In the genomic region with DNA sequence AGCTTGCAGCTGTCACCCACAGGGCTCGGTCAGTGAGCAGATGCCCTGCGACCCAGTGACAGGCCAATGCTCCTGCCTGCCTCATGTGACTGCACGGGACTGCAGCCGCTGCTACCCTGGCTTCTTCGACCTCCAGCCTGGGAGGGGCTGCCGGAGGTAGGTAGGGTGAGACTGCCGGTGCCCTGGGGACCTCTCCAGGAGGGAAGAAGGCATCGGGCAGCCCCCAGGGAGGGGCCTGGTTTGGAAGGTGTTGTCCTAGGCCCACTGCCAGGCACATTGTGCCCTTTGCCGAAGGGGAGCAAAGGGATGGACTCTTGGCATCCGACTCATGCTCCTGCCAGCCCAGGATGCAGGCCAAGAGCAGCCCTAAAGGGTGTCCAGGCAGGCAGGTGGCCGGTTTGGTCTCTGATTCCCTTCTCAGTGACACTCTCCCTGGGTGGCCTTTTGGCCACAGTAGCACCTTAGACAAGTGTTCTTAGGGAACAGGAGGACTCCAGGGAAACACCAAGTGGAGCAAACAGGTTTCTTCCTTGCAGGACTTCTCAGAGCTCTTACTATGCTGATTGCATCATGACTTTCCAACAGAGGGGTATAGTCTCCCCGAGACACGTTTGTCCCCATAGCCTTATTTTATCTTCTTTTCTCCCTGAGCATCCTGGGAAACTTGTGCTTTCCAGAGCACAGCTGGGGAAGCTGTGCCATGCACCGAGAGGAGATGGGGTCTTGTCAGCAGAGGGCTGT, we compare ENCODE assay signal across 31 cellular contexts. TPM values are rescaled to one million over a fixed set of nuclear protein-coding genes. Genes with fewer than 3 reads are reported as not detected.
"Had no signal": no experiment of that assay in that cellular context is flagged by ENCODE, and none has a peak within 500 bp of the region (broad histone marks: within the 10 kb centered on the region; RNA-seq: fewer than 3 reads in every experiment).

No MANE protein-coding gene starts in this region.

- H3K4me3 ChIP-seq: adrenal gland, body of pancreas, coronary artery, dorsolateral prefrontal cortex, gastroesophageal sphincter, left lung, upper lobe of left lung, vagina had no signal

- H3K27ac Mint-ChIP-seq: activated naive CD4-positive, alpha-beta T cell treated with anti-CD3 and anti-CD28 coated beads for 36 hours; activated naive CD8-positive, alpha-beta T cell treated with anti-CD3 and anti-CD28 coated beads for 36 hours; activated T-helper 1 cell treated with anti-CD3 and anti-CD28 coated beads, Interleukin-12 subunit alpha, Interleukin-12 subunit beta, Interleukin-2, Interleukin-4 antibody, amounts not matched to agents 30 ng/mL and 10 ng/mL and 1 ng/mL, durations not matched to agents 14 hours and 24 hours and 36 hours; immature natural killer cell; naive thymus-derived CD4-positive, alpha-beta T cell; stimulated activated memory B cell treated with anti-CD40 and anti-IgM and Interleukin-4, amounts not matched to agents 10 μg/mL and 1 μg/mL and 100 μg/mL, for 72 hours; stimulated activated naive CD8-positive, alpha-beta T cell treated with anti-CD3 and anti-CD28 coated beads, Interleukin-15, amount 100 ng/mL, for 72 hours; T-cell had no signal

- H3K27me3 ChIP-seq: adrenal gland, body of pancreas, upper lobe of left lung, vagina had no signal

- H3K4me3 Mint-ChIP-seq: activated naive CD4-positive, alpha-beta T cell treated with anti-CD3 and anti-CD28 coated beads for 36 hours; activated naive CD8-positive, alpha-beta T cell treated with anti-CD3 and anti-CD28 coated beads for 36 hours; activated T-helper 1 cell treated with anti-CD3 and anti-CD28 coated beads, Interleukin-12 subunit alpha, Interleukin-12 subunit beta, Interleukin-2, Interleukin-4 antibody, amounts not matched to agents 30 ng/mL and 10 ng/mL and 1 ng/mL, durations not matched to agents 14 hours and 24 hours and 36 hours; immature natural killer cell; naive thymus-derived CD4-positive, alpha-beta T cell; neural crest cell; stimulated activated memory B cell treated with anti-CD40 and anti-IgM and Interleukin-4, amounts not matched to agents 10 μg/mL and 1 μg/mL and 100 μg/mL, for 72 hours; stimulated activated naive CD8-positive, alpha-beta T cell treated with anti-CD3 and anti-CD28 coated beads, Interleukin-15, amount 100 ng/mL, for 72 hours; T-cell had no signal

- DNase-seq: activated CD4-positive, alpha-beta T cell treated with anti-CD3 and anti-CD28 coated beads for 4 hours; activated CD4-positive, alpha-beta T cell treated with anti-CD3 and anti-CD28 coated beads, Interleukin-2, amount 50 U/mL, for 48 hours; activated CD8-positive, alpha-beta memory T cell treated with anti-CD3 and anti-CD28 coated beads for 24 hours; activated effector memory CD4-positive, alpha-beta T cell treated with anti-CD3 and anti-CD28 coated beads, Interleukin-2, amount 50 U/mL, for 16 hours; activated naive CD4-positive, alpha-beta T cell treated with anti-CD3 and anti-CD28 coated beads for 36 hours; activated naive CD8-positive, alpha-beta T cell treated with anti-CD3 and anti-CD28 coated beads for 36 hours; adrenal gland; aorta; body of pancreas; dorsolateral prefrontal cortex; effector memory CD4-positive, alpha-beta T cell; erythroblast; hypothalamus; immature natural killer cell; left lung; mammary epithelial cell; naive thymus-derived CD4-positive, alpha-beta T cell; posterior cingulate gyrus; small intestine; stimulated activated CD4-positive, alpha-beta T cell treated with anti-CD3 and anti-CD28 coated beads, Interleukin-4, amount 100 ng/mL, for 24 hours; stimulated activated naive CD8-positive, alpha-beta T cell treated with anti-CD3 and anti-CD28 coated beads, Interleukin-15, amount 100 ng/mL, for 72 hours; T-cell; upper lobe of left lung had no signal

- H3K36me3 ChIP-seq: adrenal gland, gastroesophageal sphincter, left lung, upper lobe of left lung, vagina had no signal

- H3K4me1 Mint-ChIP-seq: activated naive CD8-positive, alpha-beta T cell treated with anti-CD3 and anti-CD28 coated beads for 36 hours; immature natural killer cell; stimulated activated memory B cell treated with anti-CD40 and anti-IgM and Interleukin-4, amounts not matched to agents 10 μg/mL and 1 μg/mL and 100 μg/mL, for 72 hours; stimulated activated naive CD8-positive, alpha-beta T cell treated with anti-CD3 and anti-CD28 coated beads, Interleukin-15, amount 100 ng/mL, for 72 hours; T-cell had no signal

- H3K4me1 ChIP-seq: adrenal gland, body of pancreas, gastroesophageal sphincter, left lung, upper lobe of left lung, vagina had no signal

- H3K36me3 Mint-ChIP-seq: activated naive CD8-positive, alpha-beta T cell treated with anti-CD3 and anti-CD28 coated beads for 36 hours; immature natural killer cell; stimulated activated memory B cell treated with anti-CD40 and anti-IgM and Interleukin-4, amounts not matched to agents 10 μg/mL and 1 μg/mL and 100 μg/mL, for 72 hours; T-cell had no signal

- ATAC-seq: body of pancreas; gastroesophageal sphincter; left lung; naive thymus-derived CD4-positive, alpha-beta T cell; sciatic nerve; stimulated activated memory B cell treated with anti-CD40 and anti-IgM and Interleukin-4, amounts not matched to agents 10 μg/mL and 1 μg/mL and 100 μg/mL, for 72 hours; stimulated activated naive CD8-positive, alpha-beta T cell treated with anti-CD3 and anti-CD28 coated beads, Interleukin-15, amount 100 ng/mL, for 72 hours; T-cell had no signal

- H3K27me3 Mint-ChIP-seq: activated naive CD8-positive, alpha-beta T cell treated with anti-CD3 and anti-CD28 coated beads for 36 hours; naive thymus-derived CD4-positive, alpha-beta T cell; stimulated activated naive CD8-positive, alpha-beta T cell treated with anti-CD3 and anti-CD28 coated beads, Interleukin-15, amount 100 ng/mL, for 72 hours had no signal

- H3K9me3 Mint-ChIP-seq: activated naive CD4-positive, alpha-beta T cell treated with anti-CD3 and anti-CD28 coated beads for 36 hours; activated naive CD8-positive, alpha-beta T cell treated with anti-CD3 and anti-CD28 coated beads for 36 hours; activated T-helper 1 cell treated with anti-CD3 and anti-CD28 coated beads, Interleukin-12 subunit alpha, Interleukin-12 subunit beta, Interleukin-2, Interleukin-4 antibody, amounts not matched to agents 30 ng/mL and 10 ng/mL and 1 ng/mL, durations not matched to agents 14 hours and 24 hours and 36 hours; immature natural killer cell; naive thymus-derived CD4-positive, alpha-beta T cell; neural crest cell; stimulated activated naive CD8-positive, alpha-beta T cell treated with anti-CD3 and anti-CD28 coated beads, Interleukin-15, amount 100 ng/mL, for 72 hours; T-cell had no signal

- H3K9me3 ChIP-seq: adrenal gland, body of pancreas, gastroesophageal sphincter, left lung, upper lobe of left lung, vagina had no signal

- H3K27ac ChIP-seq: adrenal gland, body of pancreas, coronary artery, dorsolateral prefrontal cortex, gastroesophageal sphincter, left lung, upper lobe of left lung, vagina, VCaP had no signal

RNA-seq across cellular contexts. Expression of gene AIF1L, which starts 28.1 kb away (rescaled TPM):
- polyA plus RNA-seq: immature natural killer cell had no signal

RNA-seq across cellular contexts. Expression of gene LAMC3, which starts 59.3 kb away (rescaled TPM):
- total RNA-seq: mammary epithelial cell had no signal
- polyA plus RNA-seq: immature natural killer cell had no signal
